18 cellular contexts compared by ENCODE assay signal in genomic region chr2:191006297-191006696, GRCh38. TPM values are rescaled to one million over a fixed set of nuclear protein-coding genes. Genes with fewer than 3 reads are reported as not detected.
DNase-seq lines count a peak whose midpoint lies in the region; ATAC-seq and TF ChIP-seq lines count a peak whose summit lies in the region.
"Had no signal": no experiment of that assay in that cellular context is flagged by ENCODE, and none has a peak within 500 bp of the region (broad histone marks: within the 10 kb centered on the region; RNA-seq: fewer than 3 reads in every experiment).

No MANE protein-coding gene starts in this region.

- H3K27me3 Mint-ChIP-seq in T-helper 2 cell treated with Interferon-gamma antibody and Interleukin-4, amounts not matched to agents 5 μg/mL and 100 μg/mL, for 36 hours (ENCODE audit: low read depth): no peaks in the 10 kb centered on the region
- no peaks in the 10 kb centered on the region for H3K27me3 Mint-ChIP-seq in T-helper 17 cell
- H3K27me3 Mint-ChIP-seq in progenitor cell of endocrine pancreas: no peaks in the 10 kb centered on the region

- H3K9me3 ChIP-seq in T-helper 17 cell (ENCODE audit: control insufficient read depth, low read length, poor library complexity, severe bottlenecking): no peaks in the 10 kb centered on the region

- ATAC-seq in activated naive CD4-positive, alpha-beta T cell treated with anti-CD3 and anti-CD28 coated beads, Interleukin-2, amount 50 U/mL, for 72 hours: no peak
- no peak for ATAC-seq in T-helper 17 cell

- H3K36me3 Mint-ChIP-seq in T-helper 2 cell treated with Interferon-gamma antibody and Interleukin-4, amounts not matched to agents 5 μg/mL and 100 μg/mL, for 36 hours (ENCODE audit: low read depth): peaks cover 96% of the 10 kb centered on the region
- peaks cover 68 to 89% of the 10 kb centered on the region in 2 donors for H3K36me3 Mint-ChIP-seq in activated naive CD4-positive, alpha-beta T cell treated with anti-CD3 and anti-CD28 coated beads, Interleukin-2, amount 50 U/mL, for 72 hours
- H3K36me3 Mint-ChIP-seq in T-helper 17 cell (ENCODE audit: low read depth) (peaks cover 15% of the 10 kb centered on the region), progenitor cell of endocrine pancreas (ENCODE audit: insufficient read depth) (peaks cover 63% of the 10 kb centered on the region)

- TF ChIP-seq CTCF in progenitor cell of endocrine pancreas (IDR thresholded peaks at IDR 0.05; ENCODE audit: unreplicated experiment): no peak

- no peak for DNase-seq in T-helper 2 cell treated with Interferon-gamma antibody and Interleukin-4, amounts not matched to agents 5 μg/mL and 100 μg/mL, for 36 hours (ENCODE audit: low spot score)
- DNase-seq in T-helper 2 cell (no peak), T-helper 17 cell (no peak), progenitor cell of endocrine pancreas (ENCODE audit: low spot score, unreplicated experiment) (no peak), posterior cingulate gyrus (no peak), LoVo (ENCODE audit: low spot score) (no peak)
- no peak for DNase-seq in activated naive CD4-positive, alpha-beta T cell treated with anti-CD3 and anti-CD28 coated beads, Interleukin-2, amount 50 U/mL, for 72 hours (ENCODE audit: low spot score in 2 of 2)
- DNase-seq in activated naive CD4-positive, alpha-beta T cell (lab: John Stamatoyannopoulos, UW): no peak
- DNase-seq: 8988T; DMS79; HFFc6; KBM-7; NCI-H1092; NCI-H1694; NCI-H2107; NCI-H226; NCI-H69; NK-92 treated with Interleukin-12 subunit alpha and Interleukin-12 subunit beta, amount 100 ng/mL, for 24 hours had no signal

- H3K9me3 Mint-ChIP-seq in T-helper 2 cell treated with Interferon-gamma antibody and Interleukin-4, amounts not matched to agents 5 μg/mL and 100 μg/mL, for 36 hours: peaks cover 25% of the 10 kb centered on the region
- peaks cover 8 to 15% of the 10 kb centered on the region in 2 donors for H3K9me3 Mint-ChIP-seq in activated naive CD4-positive, alpha-beta T cell treated with anti-CD3 and anti-CD28 coated beads, Interleukin-2, amount 50 U/mL, for 72 hours
- H3K9me3 Mint-ChIP-seq in progenitor cell of endocrine pancreas (ENCODE audit: low read depth): no peaks in the 10 kb centered on the region
- H3K9me3 Mint-ChIP-seq: HFFc6 had no signal

- peaks cover 61% of the 10 kb centered on the region for H3K4me1 Mint-ChIP-seq in T-helper 2 cell treated with Interferon-gamma antibody and Interleukin-4, amounts not matched to agents 5 μg/mL and 100 μg/mL, for 36 hours (ENCODE audit: low read depth)
- peaks cover 39% of the 10 kb centered on the region for H3K4me1 Mint-ChIP-seq in T-helper 17 cell
- peaks cover 15% of the 10 kb centered on the region for H3K4me1 Mint-ChIP-seq in progenitor cell of endocrine pancreas (ENCODE audit: low read depth)

- intact Hi-C loops in posterior cingulate gyrus (cut with DNase I): no loop called here

- H3K27ac Mint-ChIP-seq in T-helper 2 cell treated with Interferon-gamma antibody and Interleukin-4, amounts not matched to agents 5 μg/mL and 100 μg/mL, for 36 hours: peak overlapping the region; percentile 16
- peak overlapping the region; percentile 9 to 86 for H3K27ac Mint-ChIP-seq in activated naive CD4-positive, alpha-beta T cell treated with anti-CD3 and anti-CD28 coated beads, Interleukin-2, amount 50 U/mL, for 72 hours
- peak overlapping the region; percentile 74 for H3K27ac Mint-ChIP-seq in T-helper 17 cell
- peak overlapping the region; percentile 25 for H3K27ac Mint-ChIP-seq in progenitor cell of endocrine pancreas
- H3K27ac Mint-ChIP-seq: HFFc6 had no signal

- peak overlapping the region; percentile 11 for H3K4me3 Mint-ChIP-seq in T-helper 2 cell treated with Interferon-gamma antibody and Interleukin-4, amounts not matched to agents 5 μg/mL and 100 μg/mL, for 36 hours
- H3K4me3 Mint-ChIP-seq in T-helper 17 cell (no peak overlapping the region), progenitor cell of endocrine pancreas (ENCODE audit: low read depth) (no peak overlapping the region)
- H3K4me3 Mint-ChIP-seq: HFFc6 had no signal

RNA-seq across cellular contexts. Expression of gene STAT1, which starts 7.7 kb away (rescaled TPM):
- total RNA-seq in activated naive CD4-positive, alpha-beta T cell treated with anti-CD3 and anti-CD28 coated beads, Interleukin-2, amount 50 U/mL, for 72 hours: 100 to 1,000 TPM; 230 to 510 TPM
- total RNA-seq in T-helper 17 cell (10 to 100 TPM; 80.7 to 86.4 TPM), progenitor cell of endocrine pancreas (264 and 274 TPM in 2 replicates)

Comparison
In these comparisons a context has a peak if more than half of its experiments do, and no peak if none do; other contexts are left out.
1. H3K27ac Mint-ChIP-seq: peak in every context shown above with its lines; median percentile 74 in T-helper 17 cell; 48 in activated naive CD4-positive, alpha-beta T cell treated with anti-CD3 and anti-CD28 coated beads, Interleukin-2, amount 50 U/mL, for 72 hours; 25 in progenitor cell of endocrine pancreas; 16 in T-helper 2 cell treated with Interferon-gamma antibody and Interleukin-4, amounts not matched to agents 5 μg/mL and 100 μg/mL, for 36 hours.